ENCODE assay signal across 8 cellular contexts in genomic region chr2:85326946-85327756, GRCh38. TPM values are rescaled to one million over a fixed set of nuclear protein-coding genes. Genes with fewer than 3 reads are reported as not detected.
DNase-seq lines count a peak whose midpoint lies in the region; ATAC-seq and TF ChIP-seq lines count a peak whose summit lies in the region.

No MANE protein-coding gene starts in this region.

- peaks cover 44% of the 10 kb centered on the region for H3K4me1 Mint-ChIP-seq in GM23338

- in situ Hi-C loops in transverse colon (cut with MboI; ENCODE audit: low pct_ligation_motif_present in 1 of 4, low pct_unique_long_range_greater_than_20kb in 1 of 4, low sequenced_read_pairs in 3 of 4): no loop called here

- H3K4me2 ChIP-seq in GM23338: peak overlapping the region; percentile 84
- H3K4me2 ChIP-seq in neural cell (ENCODE audit: low read length): peak overlapping the region; percentile 94

- peak; percentile 39 for ATAC-seq in GM23338

- peak overlapping the region; percentile 98 for H3K4me3 ChIP-seq in GM23338
- H3K4me3 ChIP-seq in esophagus muscularis mucosa: peak overlapping the region; percentile 80 to 92 (median 85)
- H3K4me3 ChIP-seq in neural cell (ENCODE audit: low read length): peak overlapping the region; percentile 74
- peak overlapping the region; percentile 40 to 99 (median 84) for H3K4me3 ChIP-seq in transverse colon

- H3K4me3 Mint-ChIP-seq in GM23338: peak overlapping the region; percentile 91

- H3K36me3 Mint-ChIP-seq in GM23338 (ENCODE audit: low read depth): peaks cover 53% of the 10 kb centered on the region

- DNase-seq in DMS53 treated with DMSO at 0.1 percent for 48 hours (lab: John Stamatoyannopoulos, UW; ENCODE audit: unreplicated experiment) (peak; percentile 47), GM23338 (ENCODE audit: low spot score) (peak; percentile 47), NAMALWA (ENCODE audit: low spot score) (peak; percentile 61), activated T-cell treated with anti-CD3 and anti-CD28 coated beads for 1 hour (ENCODE audit: low read depth) (peak; percentile 39), esophagus muscularis mucosa (ENCODE audit: extremely low spot score) (no peak), transverse colon (peak; percentile 62), NCI-H524 treated with DMSO at 0.1 percent for 48 hours (lab: John Stamatoyannopoulos, UW) (no peak)

- peak overlapping the region; percentile 99 for H3K27ac Mint-ChIP-seq in GM23338

- peak overlapping the region; percentile 74; the same call in 1 of the 2 replicates for H2AFZ ChIP-seq in GM23338
- peak overlapping the region; percentile 98 for H2AFZ ChIP-seq in neural cell (ENCODE audit: low read depth, low read length)

- 6% methylated on average over 33 of the region's 47 CpGs for WGBS in esophagus muscularis mucosa
- 2% methylated on average over 38 of the region's 47 CpGs; no CpG with 5 or more reads in 1 of the 2 donors for WGBS in transverse colon (ENCODE audit: low coverage in 1 of 2), 2 donors

- no peaks in the 10 kb centered on the region; the same call in 2 of the 3 replicates for H3K9me3 Mint-ChIP-seq in GM23338

- H3F3A ChIP-seq in GM23338 (replicated peaks; ENCODE audit: low read depth) (no peaks in the 10 kb centered on the region), neural cell (ENCODE audit: insufficient read depth, low read length, poor library complexity, severe bottlenecking) (no peaks in the 10 kb centered on the region)

- H3K27ac ChIP-seq in GM23338 (ENCODE audit: low read depth) (no peak overlapping the region), esophagus muscularis mucosa (replicated peaks in 1 of 4) (peak overlapping the region; percentile 87 to 97 (median 96)), neural cell (ENCODE audit: low read length) (peak overlapping the region; percentile 97), transverse colon (peak overlapping the region; percentile 91 to 100 (median 97))

- intact Hi-C loops in esophagus muscularis mucosa (cut with DNase I) (no loop called here), transverse colon (cut with DNase I; ENCODE audit: low total_unique reads) (no loop called here)

- peak overlapping the region; percentile 95 for H3K9ac ChIP-seq in neural cell (ENCODE audit: low read length)

- H3K9me3 ChIP-seq in esophagus muscularis mucosa: no peaks in the 10 kb centered on the region
- H3K9me3 ChIP-seq in neural cell (ENCODE audit: low read length): no peaks in the 10 kb centered on the region
- H3K9me3 ChIP-seq in transverse colon: no peaks in the 10 kb centered on the region

- TF ChIP-seq POLR2A in esophagus muscularis mucosa (IDR thresholded peaks at IDR 0.05; ENCODE audit: low read depth): no peak
- TF ChIP-seq POLR2A in transverse colon (IDR thresholded peaks at IDR 0.05): no peak

- no peak for TF ChIP-seq EP300 in esophagus muscularis mucosa (IDR thresholded peaks at IDR 0.05)
- no peak for TF ChIP-seq EP300 in neural cell (conservative IDR thresholded peaks at IDR 0.05; ENCODE audit: poor library complexity, severe bottlenecking)
- TF ChIP-seq EP300 in transverse colon (IDR thresholded peaks at IDR 0.05; ENCODE audit: low read depth): no peak

- H4K20me1 ChIP-seq in GM23338 (replicated peaks; ENCODE audit: insufficient read depth) (peaks cover 23% of the 10 kb centered on the region), neural cell (ENCODE audit: insufficient read depth) (no peaks in the 10 kb centered on the region)

- H3K79me2 ChIP-seq in GM23338 (replicated peaks; ENCODE audit: insufficient read depth): peaks cover 39% of the 10 kb centered on the region
- H3K79me2 ChIP-seq in neural cell (replicated peaks; ENCODE audit: insufficient read depth, low read length): peaks cover 29% of the 10 kb centered on the region

- H3K36me3 ChIP-seq in GM23338 (ENCODE audit: insufficient read depth): peaks cover 29% of the 10 kb centered on the region
- H3K36me3 ChIP-seq in esophagus muscularis mucosa: peaks cover 22 to 34% (median 26%) of the 10 kb centered on the region in 4 donors
- no peaks in the 10 kb centered on the region for H3K36me3 ChIP-seq in neural cell (ENCODE audit: insufficient read depth, low read length)
- H3K36me3 ChIP-seq in transverse colon: peaks cover 0 to 26% (median 10%) of the 10 kb centered on the region in 4 donors

- no peaks in the 10 kb centered on the region for H3K27me3 ChIP-seq in GM23338 (ENCODE audit: insufficient read depth)
- no peaks in the 10 kb centered on the region for H3K27me3 ChIP-seq in esophagus muscularis mucosa
- no peaks in the 10 kb centered on the region for H3K27me3 ChIP-seq in neural cell (ENCODE audit: insufficient read depth, low read depth, low read length)
- H3K27me3 ChIP-seq in transverse colon: no peaks in the 10 kb centered on the region

- peaks cover 9% of the 10 kb centered on the region for H3K27me3 Mint-ChIP-seq in GM23338 (ENCODE audit: insufficient read depth, low read depth, poor library complexity)

- no peak for TF ChIP-seq RAD21 in neural cell (conservative IDR thresholded peaks at IDR 0.05)

- peaks cover 37% of the 10 kb centered on the region for H3K4me1 ChIP-seq in GM23338 (ENCODE audit: insufficient read depth)
- H3K4me1 ChIP-seq in esophagus muscularis mucosa: peaks cover 47 to 61% (median 60%) of the 10 kb centered on the region in 4 donors
- H3K4me1 ChIP-seq in transverse colon: peaks cover 21 to 61% (median 41%) of the 10 kb centered on the region in 4 donors

- TF ChIP-seq CTCF in GM23338 (conservative IDR thresholded peaks at IDR 0.05; ENCODE audit: low read depth in 2 of 2): no peak
- TF ChIP-seq CTCF in esophagus muscularis mucosa (IDR thresholded peaks at IDR 0.05): no peak
- TF ChIP-seq CTCF in neural cell (IDR thresholded peaks at IDR 0.05; ENCODE audit: poor library complexity, severe bottlenecking): no peak
- TF ChIP-seq CTCF in transverse colon (IDR thresholded peaks at IDR 0.05): no peak

- no peaks in the 10 kb centered on the region for H3K9me2 ChIP-seq in GM23338 (ENCODE audit: insufficient read depth)
- no peaks in the 10 kb centered on the region for H3K9me2 ChIP-seq in neural cell (ENCODE audit: insufficient read depth, low read length)

TF ChIP-seq in GM23338, 12 proteins besides CTCF, POLR2A, EP300 and RAD21:
- TF ChIP-seq STAT1 (IDR thresholded peaks at IDR 0.05; ENCODE audit: unreplicated experiment) (no peak), CREB1 (CRISPR knock-in tag; IDR thresholded peaks at IDR 0.05; ENCODE audit: low read depth) (no peak), EZH2 (IDR thresholded peaks at IDR 0.05; ENCODE audit: low read depth, unreplicated experiment) (no peak), NANOG (IDR thresholded peaks at IDR 0.05; ENCODE audit: borderline replicate concordance) (no peak)

TF ChIP-seq in neural cell, 6 proteins besides CTCF, POLR2A, EP300 and RAD21:
- no peak for TF ChIP-seq POLR2AphosphoS5 (IDR thresholded peaks at IDR 0.05)

RNA-seq across cellular contexts. Expression of gene TGOLN2, which starts 0.6 kb away (rescaled TPM):
- total RNA-seq in GM23338 (2014; rRNA removed; shearing (Covaris generic)): 48.3 and 49.4 TPM in 2 replicates
- polyA plus RNA-seq in GM23338 (2016; fragmentation: Nextera tagmentation; extraction: Ambion mirVana) (17.8 and 20.8 TPM in 2 replicates), neural cell (22.7 and 29.4 TPM in 2 replicates)
- total RNA-seq in esophagus muscularis mucosa (100 to 1,000 TPM; 101 to 148 (median 136) TPM), transverse colon (100 to 1,000 TPM; 113 to 234 (median 232) TPM)
- polyA minus RNA-seq in neural cell: 47.2 and 47.5 TPM in 2 replicates

RNA-seq across cellular contexts. Expression of gene RETSAT, which starts 27.2 kb away (rescaled TPM):
- total RNA-seq in GM23338 (2014; rRNA removed; shearing (Covaris generic)): 12.5 and 16.4 TPM in 2 replicates
- polyA plus RNA-seq in GM23338 (2016; fragmentation: Nextera tagmentation; extraction: Ambion mirVana): 2.3 and 2.6 TPM in 2 replicates
- total RNA-seq in esophagus muscularis mucosa: 10 to 100 TPM; 34.3 to 63.7 (median 45.7) TPM
- 10.9 and 13.3 TPM in 2 replicates for polyA plus RNA-seq in neural cell
- polyA minus RNA-seq in neural cell: 12.3 and 14.4 TPM in 2 replicates
- 100 to 1,000 TPM; 109 to 638 (median 330) TPM for total RNA-seq in transverse colon

RNA-seq across cellular contexts. Expression of gene ELMOD3, which starts 27.4 kb away (rescaled TPM):
- total RNA-seq in GM23338 (2014; rRNA removed; shearing (Covaris generic)): 7.1 and 8.9 TPM in 2 replicates
- polyA plus RNA-seq in GM23338 (2016; fragmentation: Nextera tagmentation; extraction: Ambion mirVana): 5.9 and 8.6 TPM in 2 replicates
- 10 to 100 TPM; 17.4 to 21.5 (median 18.3) TPM for total RNA-seq in esophagus muscularis mucosa
- polyA plus RNA-seq in neural cell: 39.7 and 52.6 TPM in 2 replicates
- polyA minus RNA-seq in neural cell: 29.5 and 35.5 TPM in 2 replicates
- total RNA-seq in transverse colon: 10 to 100 TPM; 13.3 to 37.8 (median 32.8) TPM

Comparison
In these comparisons a context has a peak if more than half of its experiments do, and no peak if none do; other contexts are left out.
1. DNase-seq: peak in DMS53 treated with DMSO at 0.1 percent for 48 hours (single experiment), GM23338 (single experiment), NAMALWA (single experiment), activated T-cell treated with anti-CD3 and anti-CD28 coated beads for 1 hour (single experiment) and transverse colon (single experiment); none in esophagus muscularis mucosa (single experiment) and NCI-H524 treated with DMSO at 0.1 percent for 48 hours (single experiment).
2. Peak in every context shown above with its lines, with median percentiles within 50 percentile points of each other: H3K4me3 ChIP-seq.